ENCODE assay signal across 15 cellular contexts in the genomic region with DNA sequence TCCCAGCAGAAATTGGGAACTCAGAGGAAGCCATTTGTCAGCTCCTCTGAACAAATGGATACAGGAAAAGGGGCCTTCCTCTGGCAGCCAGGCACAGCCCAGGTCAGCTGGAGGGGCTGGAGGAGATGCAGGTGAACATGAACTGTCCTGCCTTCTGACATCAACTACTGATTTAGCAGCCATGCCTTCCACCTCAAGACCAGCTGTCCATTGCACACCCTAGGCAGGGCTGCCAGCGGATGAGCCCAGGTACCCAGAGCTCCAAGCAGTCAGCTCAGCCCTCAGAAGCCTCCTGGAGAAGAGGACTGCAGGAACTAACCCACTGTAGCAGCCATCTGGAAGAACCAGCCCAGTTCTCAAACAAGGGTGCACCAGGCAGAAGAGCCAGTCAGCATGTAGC. TPM values are rescaled to one million over a fixed set of nuclear protein-coding genes. Genes with fewer than 3 reads are reported as not detected.
"Had no signal": no experiment of that assay in that cellular context is flagged by ENCODE, and none has a peak within 500 bp of the region (broad histone marks: within the 10 kb centered on the region; RNA-seq: fewer than 3 reads in every experiment).

No MANE protein-coding gene starts in this region.

- H3K4me3 ChIP-seq: body of pancreas, gastroesophageal sphincter, right atrium auricular region, SJCRH30, transverse colon had no signal

- ATAC-seq: body of pancreas, gastroesophageal sphincter had no signal

- H3K9me3 ChIP-seq: body of pancreas, gastroesophageal sphincter, right atrium auricular region, SJCRH30, transverse colon had no signal

- H3K4me3 Mint-ChIP-seq: activated T-cell treated with anti-CD3 and anti-CD28 coated beads, Interleukin-2, amount 50 U/mL, for 4 hours had no signal

- H3K27ac ChIP-seq: epithelial cell of prostate, gastroesophageal sphincter, right atrium auricular region, SJCRH30, transverse colon had no signal

- DNase-seq: activated CD4-positive, alpha-beta T cell treated with anti-CD3 and anti-CD28 coated beads for 48 hours; activated gamma-delta T cell treated with Interleukin-2 at 50 U/mL for 16 hours; activated T-cell treated with anti-CD3 and anti-CD28 coated beads, Interleukin-2, amount 50 U/mL, for 4 hours; amniotic stem cell; body of pancreas; central memory CD4-positive, alpha-beta T cell; effector memory CD4-positive, alpha-beta T cell; kidney glomerular epithelial cell; SJCRH30; small intestine; substantia nigra had no signal

- H3K36me3 ChIP-seq: gastroesophageal sphincter, right atrium auricular region, SJCRH30, transverse colon had no signal

RNA-seq across cellular contexts. Expression of gene GDF10, which starts 44.1 kb away (rescaled TPM):
- total RNA-seq: SJCRH30 had no signal
